In the genomic region with DNA sequence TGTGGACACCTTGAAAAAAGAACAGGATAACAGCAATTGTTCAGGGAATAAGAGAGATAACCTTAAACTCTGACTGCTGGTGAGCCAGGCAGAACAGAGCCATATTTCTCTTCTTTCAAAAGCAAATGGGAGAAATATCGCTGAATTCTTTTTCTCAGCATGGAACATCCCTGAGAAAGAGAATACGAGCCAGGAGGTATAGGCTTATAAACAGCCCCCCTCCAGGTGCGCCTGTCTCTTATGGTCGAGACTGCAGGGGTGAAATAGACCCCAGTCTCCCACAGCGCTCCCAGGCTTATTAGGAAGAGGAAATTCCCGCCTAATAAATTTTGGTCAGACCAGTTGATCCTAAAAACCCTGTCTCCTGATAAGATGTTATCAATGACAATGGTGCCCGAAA, we compare ENCODE assay signal across 7 cellular contexts. TPM values are rescaled to one million over a fixed set of nuclear protein-coding genes. Genes with fewer than 3 reads are reported as not detected.
DNase-seq lines count a peak whose midpoint lies in the region; ATAC-seq, FAIRE-seq and TF ChIP-seq lines count a peak whose summit lies in the region.
"Not testable (repeated sequence)": the region's sequence is repeated elsewhere in the genome, so short reads cannot be mapped to it uniquely, and the experiment has no call there.

No MANE protein-coding gene starts in this region.

- H3K4me3 ChIP-seq in GM23338; HUES48 (ENCODE audit: low read depth, low read length); HUES64 (ENCODE audit: low read length); HepG2 (replicated peaks in 1 of 3; ENCODE audit: insufficient read depth in 1 of 3, low read depth in 2 of 3, low read length in 3 of 3): not testable (repeated sequence)

- not testable (repeated sequence) for TF ChIP-seq EP300 in HepG2 (IDR thresholded peaks at IDR 0.05; ENCODE audit: low read depth in 2 of 2, low read length in 2 of 2); HepG2 (CRISPR knock-in tag; IDR thresholded peaks at IDR 0.05; ENCODE audit: borderline replicate concordance)

- TF ChIP-seq CTCF in GM23338 (conservative IDR thresholded peaks at IDR 0.05; ENCODE audit: low read depth in 2 of 2); WTC11 (IDR thresholded peaks at IDR 0.05); HepG2 (CRISPR knock-in tag; IDR thresholded peaks at IDR 0.05): not testable (repeated sequence)

- H3K9me3 Mint-ChIP-seq in GM23338; dendritic cell treated with granulocyte-macrophage colony-stimulating factor and Interleukin-4, amounts not matched to agents 40 ng/mL and 50 ng/mL, for 4 days: not testable (repeated sequence)
- peaks cover 27% of the 10 kb centered on the region for H3K9me3 Mint-ChIP-seq in WTC11

- ATAC-seq in GM23338, result peak; percentile 5; the same call in 2 of the 3 replicates
- not testable (repeated sequence) for ATAC-seq in WTC11, HepG2

- H3K4me1 Mint-ChIP-seq in GM23338 (peaks cover 73% of the 10 kb centered on the region), WTC11 (peaks cover 86% of the 10 kb centered on the region)
- H3K4me1 Mint-ChIP-seq in dendritic cell treated with granulocyte-macrophage colony-stimulating factor and Interleukin-4, amounts not matched to agents 40 ng/mL and 50 ng/mL, for 4 days (ENCODE audit: low read depth), result peaks cover 33% of the 10 kb centered on the region

- FAIRE-seq in HepG2 (lab: Jason Lieb, UNC), result not testable (repeated sequence)

- POLR2A ChIA-PET in WTC11 (lab: Charles Lee); HepG2 (lab: Yijun Ruan, JAX): not testable (repeated sequence)

- peaks cover 14% of the 10 kb centered on the region for H3K36me3 Mint-ChIP-seq in GM23338 (ENCODE audit: low read depth)
- H3K36me3 Mint-ChIP-seq in WTC11, result peaks cover 17% of the 10 kb centered on the region
- not testable (repeated sequence) for H3K36me3 Mint-ChIP-seq in dendritic cell treated with granulocyte-macrophage colony-stimulating factor and Interleukin-4, amounts not matched to agents 40 ng/mL and 50 ng/mL, for 4 days (ENCODE audit: low read depth)

- not testable (repeated sequence) for H3F3A ChIP-seq in GM23338 (replicated peaks; ENCODE audit: low read depth)

- H4K20me1 ChIP-seq in GM23338 (replicated peaks; ENCODE audit: insufficient read depth), result not testable (repeated sequence)
- peaks cover 46% of the 10 kb centered on the region for H4K20me1 ChIP-seq in HepG2 (ENCODE audit: insufficient read depth, low read length)

- TF ChIP-seq RAD21 in HepG2 (CRISPR knock-in tag; IDR thresholded peaks at IDR 0.05), result not testable (repeated sequence)

- not testable (repeated sequence) for H3K79me2 ChIP-seq in GM23338 (replicated peaks; ENCODE audit: insufficient read depth)
- H3K79me2 ChIP-seq in HepG2 (ENCODE audit: insufficient read depth, low read length), result peaks cover 91% of the 10 kb centered on the region

- DNase-seq in GM23338 (ENCODE audit: low spot score) (peak; percentile 22), NCI-H82 (lab: John Stamatoyannopoulos, UW) (peak; percentile 69), WTC11 (ENCODE audit: low spot score) (peak; percentile 46)
- not testable (repeated sequence) for DNase-seq in HepG2 (ENCODE audit: low spot score)

- peak overlapping the region; percentile 98 for H3K27ac ChIP-seq in GM23338 (ENCODE audit: low read depth)
- peak overlapping the region; percentile 97 for H3K27ac ChIP-seq in HUES48 (ENCODE audit: low read depth, low read length)
- peak overlapping the region; percentile 26; the same call in 1 of the 2 replicates for H3K27ac ChIP-seq in HUES64 (ENCODE audit: low read depth, low read length)
- not testable (repeated sequence) for H3K27ac ChIP-seq in HepG2 (ENCODE audit: extremely low read length, insufficient read depth, low read length)

- intact Hi-C loops in dendritic cell treated with granulocyte-macrophage colony-stimulating factor and Interleukin-4, amounts not matched to agents 40 ng/mL and 50 ng/mL, for 4 days (cut with micrococcal nuclease), result loop anchor here (5.0 kb wide), 1 partner anchor 80 kb away; a partner anchor contains a TSS
- intact Hi-C loops in HepG2 (cut with micrococcal nuclease; ENCODE audit: unreplicated experiment), result not testable (repeated sequence)

- 72% methylated on average over 6 of the region's 7 CpGs for WGBS in HUES64
- 100% methylated on average over 4 of the region's 7 CpGs for WGBS in HepG2 (ENCODE audit: low lambda C conversion rate)

- H3K9ac ChIP-seq in HUES48 (ENCODE audit: low read depth, low read length), result 0 out of 2 replicates have a peak overlapping the region, but pooled peaks have one; percentile 7
- H3K9ac ChIP-seq in HUES64 (ENCODE audit: low read depth, low read length); HepG2 (ENCODE audit: insufficient read depth, low read depth, low read length): not testable (repeated sequence)

- peak overlapping the region; percentile 99 for H3K27ac Mint-ChIP-seq in GM23338
- peak overlapping the region; percentile 100 for H3K27ac Mint-ChIP-seq in WTC11
- peak overlapping the region; percentile 79 for H3K27ac Mint-ChIP-seq in dendritic cell treated with granulocyte-macrophage colony-stimulating factor and Interleukin-4, amounts not matched to agents 40 ng/mL and 50 ng/mL, for 4 days

- TF ChIP-seq POLR2A in HepG2 (IDR thresholded peaks at IDR 0.05; ENCODE audit: insufficient read depth in 1 of 2, low read depth in 2 of 2, low read length in 2 of 2), result not testable (repeated sequence)

- H3K9me2 ChIP-seq in GM23338 (ENCODE audit: insufficient read depth), result peaks cover 14% of the 10 kb centered on the region; the same call in 1 of the 2 replicates

- H3K4me2 ChIP-seq in GM23338 (peak overlapping the region; percentile 55), HepG2 (ENCODE audit: low read depth, low read length) (peak overlapping the region; percentile 94; the same call in 1 of the 2 replicates)

- CTCF ChIA-PET in WTC11 (lab: Charles Lee); HepG2 (lab: Yijun Ruan, JAX; ENCODE audit: low intra/inter-chr PET ratio, low total read pairs): not testable (repeated sequence)

- in situ Hi-C loops in HepG2 (cut with HindIII; ENCODE audit: extremely low pct_ligation_motif_present, low pct_unique_long_range_greater_than_20kb), result loop anchor here (5.0 kb wide), 1 partner anchor 65 kb away; a partner anchor contains a TSS

- not testable (repeated sequence) for H3K27me3 ChIP-seq in GM23338 (ENCODE audit: insufficient read depth); HUES48 (ENCODE audit: control insufficient read depth, insufficient read depth, low read length); HUES64 (ENCODE audit: insufficient read depth, low read length); HepG2 (ENCODE audit: control insufficient read depth in 1 of 2, insufficient read depth in 2 of 2, low read length in 2 of 2)

- peaks cover 39% of the 10 kb centered on the region for H3K4me1 ChIP-seq in GM23338 (ENCODE audit: insufficient read depth)
- H3K4me1 ChIP-seq in HUES48 (ENCODE audit: control insufficient read depth, insufficient read depth, low read length), result peaks cover 52% of the 10 kb centered on the region
- H3K4me1 ChIP-seq in HUES64 (ENCODE audit: insufficient read depth, low read length), result peaks cover 35% of the 10 kb centered on the region
- H3K4me1 ChIP-seq in HepG2 (ENCODE audit: insufficient read depth, low read length), result peaks cover 42% of the 10 kb centered on the region

- not testable (repeated sequence) for H2AFZ ChIP-seq in GM23338; HepG2 (ENCODE audit: low read length)

- H3K27me3 Mint-ChIP-seq in GM23338 (ENCODE audit: insufficient read depth, low read depth, poor library complexity); WTC11 (ENCODE audit: low read depth); dendritic cell treated with granulocyte-macrophage colony-stimulating factor and Interleukin-4, amounts not matched to agents 40 ng/mL and 50 ng/mL, for 4 days: not testable (repeated sequence)

- BruUV-seq in HepG2 (replicated peaks; lab: Mats Ljungman, UMichigan), result not testable (repeated sequence)

- H3K9me3 ChIP-seq in HUES48 (ENCODE audit: control insufficient read depth, insufficient read depth, low read length); HepG2 (ENCODE audit: low read length): not testable (repeated sequence)
- peaks cover 13% of the 10 kb centered on the region for H3K9me3 ChIP-seq in HUES64 (ENCODE audit: insufficient read depth, low read depth, low read length)

- H3K4me3 Mint-ChIP-seq in GM23338, result 0 out of 3 replicates have a peak overlapping the region, but pooled peaks have one; percentile 38
- peak overlapping the region; percentile 15; the same call in 1 of the 2 replicates for H3K4me3 Mint-ChIP-seq in WTC11
- H3K4me3 Mint-ChIP-seq in dendritic cell treated with granulocyte-macrophage colony-stimulating factor and Interleukin-4, amounts not matched to agents 40 ng/mL and 50 ng/mL, for 4 days, result not testable (repeated sequence)

- H3K36me3 ChIP-seq in GM23338 (ENCODE audit: insufficient read depth); HUES48 (ENCODE audit: control insufficient read depth, insufficient read depth, low read length); HUES64 (ENCODE audit: insufficient read depth, low read length): not testable (repeated sequence)
- peaks cover 17 to 45% of the 10 kb centered on the region in 2 experiments for H3K36me3 ChIP-seq in HepG2 (replicated peaks in 1 of 2; ENCODE audit: control insufficient read depth in 1 of 2, insufficient read depth in 2 of 2, low read length in 2 of 2)

RNA-seq across cellular contexts. Expression of a gene that starts 4.8 kb away (rescaled TPM):
- not detected in 2 replicates for total RNA-seq in GM23338 (2014; rRNA removed; shearing (Covaris generic))
- polyA plus RNA-seq in GM23338 (2016; fragmentation: Nextera tagmentation; extraction: Ambion mirVana) (not detected in 2 replicates), HepG2 (2011; rRNA removed) (398 and 420 TPM in 2 replicates)
- polyA plus RNA-seq in HUES64 (2013, experiment 1 of 2), result 0.50 TPM
- polyA plus RNA-seq in HUES64 (2013, experiment 2 of 2), result 0.82 TPM
- total RNA-seq in WTC11 (2021) (0.39 to 1.5 TPM (median 0.44 TPM) in 3 replicates), HepG2 (2016; rRNA removed; fragmentation: Illumina TruSeq; extraction: Trizol) (265 and 319 TPM in 2 replicates)
- 67.0 and 67.5 TPM in 2 replicates for total RNA-seq in HepG2 (2016; cell fraction: cytosol; rRNA removed; fragmentation: Illumina TruSeq; extraction: Trizol; ENCODE audit: low read depth)
- 256 and 310 TPM in 2 replicates for total RNA-seq in HepG2 (2016; cell fraction: insoluble cytoplasmic fraction; rRNA removed; fragmentation: Illumina TruSeq; extraction: Trizol)
- total RNA-seq in HepG2 (2016; cell fraction: membrane; rRNA removed; fragmentation: Illumina TruSeq; extraction: Trizol), result 82.1 and 92.3 TPM in 2 replicates
- total RNA-seq in HepG2 (2016; cell fraction: nucleus; rRNA removed; fragmentation: Illumina TruSeq; extraction: Trizol), result 282 and 300 TPM in 2 replicates
- polyA plus RNA-seq in HepG2 (2011; cell fraction: cytosol; rRNA removed), result 151 and 200 TPM in 2 replicates
- 745 and 782 TPM in 2 replicates for polyA plus RNA-seq in HepG2 (2011; cell fraction: nucleus; rRNA removed)
- 254 and 296 TPM in 2 replicates for polyA plus RNA-seq in HepG2 (2012)
- 44.7 and 45.8 TPM in 2 replicates for polyA plus RNA-seq in HepG2 (2016; cell fraction: cytosol; fragmentation: Illumina TruSeq; extraction: Trizol; ENCODE audit: low read depth)
- polyA plus RNA-seq in HepG2 (2016; cell fraction: insoluble cytoplasmic fraction; fragmentation: Illumina TruSeq; extraction: Trizol; ENCODE audit: low read depth), result 242 and 251 TPM in 2 replicates
- polyA plus RNA-seq in HepG2 (2016; cell fraction: membrane; fragmentation: Illumina TruSeq; extraction: Trizol; ENCODE audit: low read depth), result 51.1 and 52.9 TPM in 2 replicates
- 287 and 304 TPM in 2 replicates for polyA plus RNA-seq in HepG2 (2016; cell fraction: nucleus; fragmentation: Illumina TruSeq; extraction: Trizol; ENCODE audit: insufficient read depth, low read depth)
- 0.42 and 257 TPM in 2 replicates for polyA minus RNA-seq in HepG2 (2011; rRNA and poly(A)+ RNA removed; ENCODE audit: low replicate concordance)
- 107 and 125 TPM in 2 replicates for polyA minus RNA-seq in HepG2 (2011; cell fraction: cytosol; rRNA and poly(A)+ RNA removed)
- polyA minus RNA-seq in HepG2 (2011; cell fraction: nucleus; rRNA and poly(A)+ RNA removed), result 1,013 and 1,338 TPM in 2 replicates

Comparison
In these comparisons a context has a peak if more than half of its experiments do, and no peak if none do; other contexts are left out.
1. RNA of a gene that starts 4.8 kb away (total RNA-seq): 67.0 to 319 TPM in HepG2; 0.39 to 1.5 TPM in WTC11 and not detected in GM23338; every median in the first group is over 10 times any median in the second.
2. Peak in every context shown above with its lines, with median percentiles within 50 percentile points of each other: H3K27ac Mint-ChIP-seq.